Comparison of ENCODE assay signal across 25 cellular contexts in the genomic region with DNA sequence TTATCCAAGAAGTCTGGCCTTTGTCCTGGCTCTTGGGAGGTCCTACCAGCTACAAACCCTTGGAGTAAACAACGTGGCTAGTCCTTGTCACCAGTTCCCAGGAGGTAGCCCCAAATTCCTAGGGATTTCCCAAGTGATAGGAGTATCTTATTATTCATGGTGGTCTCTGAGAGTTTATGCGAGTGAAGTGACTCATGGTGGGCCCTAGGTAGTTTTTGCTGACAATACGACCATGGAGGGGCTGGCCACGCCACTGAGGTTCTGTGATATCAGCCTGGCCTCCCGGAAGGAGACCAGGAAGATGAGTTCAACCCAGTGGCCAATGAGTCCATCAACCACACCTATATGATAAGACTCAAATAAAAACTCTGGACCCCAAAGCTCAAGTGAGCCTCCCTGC. TPM values are rescaled to one million over a fixed set of nuclear protein-coding genes. Genes with fewer than 3 reads are reported as not detected.
DNase-seq lines count a peak whose midpoint lies in the region; ATAC-seq, FAIRE-seq and TF ChIP-seq lines count a peak whose summit lies in the region.
"Had no signal": no experiment of that assay in that cellular context is flagged by ENCODE, and none has a peak within 500 bp of the region (broad histone marks: within the 10 kb centered on the region; RNA-seq: fewer than 3 reads in every experiment).

No MANE protein-coding gene starts in this region.

- TF ChIP-seq CTCF in GM23338 (conservative IDR thresholded peaks at IDR 0.05; ENCODE audit: low read depth in 2 of 2) (no peak), K562 (IDR thresholded peaks at IDR 0.05 in 2 of 3, conservative IDR thresholded peaks at IDR 0.05 in 1 of 3; ENCODE audit: insufficient read depth in 2 of 3, low read depth in 1 of 3, low read length in 3 of 3) (no peak), neural progenitor cell (IDR thresholded peaks at IDR 0.05) (no peak), nephron progenitor cell (IDR thresholded peaks at IDR 0.05) (no peak), H9 (conservative IDR thresholded peaks at IDR 0.05) (no peak)

- no peak overlapping the region for H2BK15ac ChIP-seq in H9 (ENCODE audit: low read depth, low read length)

- H3F3A ChIP-seq in GM23338 (replicated peaks; ENCODE audit: low read depth): no peaks in the 10 kb centered on the region
- H3F3A ChIP-seq in neural progenitor cell (ENCODE audit: low read depth): no peaks in the 10 kb centered on the region

- no peaks in the 10 kb centered on the region for H3K9me1 ChIP-seq in K562 (ENCODE audit: control insufficient read depth, insufficient read depth, low read length)

- H3K4ac ChIP-seq in H9 (ENCODE audit: low read depth, low read length): no peak overlapping the region

- no peak overlapping the region for H2BK20ac ChIP-seq in H9 (ENCODE audit: low read depth, low read length, poor library complexity, severe bottlenecking)

- intact Hi-C loops in K562 (cut with micrococcal nuclease): loop anchor here (10.0 kb wide), 1 partner anchor 215 kb away; no protein-coding TSS in a partner anchor

- BruUV-seq in K562 (replicated peaks; lab: Mats Ljungman, UMichigan): no TSS peak

- H3K23me2 ChIP-seq in H9 (ENCODE audit: insufficient read length, low read depth, low read length, poor library complexity, severe bottlenecking): no peaks in the 10 kb centered on the region

- H3K27ac Mint-ChIP-seq in activated CD8-positive, alpha-beta memory T cell treated with anti-CD3 and anti-CD28 coated beads, Interleukin-2, amount 10 ng/mL, durations not matched to agents 7 days and 5 days: peak overlapping the region; percentile 1
- no peak overlapping the region for H3K27ac Mint-ChIP-seq in GM23338
- H3K27ac Mint-ChIP-seq in neural progenitor cell: no peak overlapping the region
- H3K27ac Mint-ChIP-seq in nephron progenitor cell: no peak overlapping the region
- H3K27ac Mint-ChIP-seq in H9: no peak overlapping the region
- H3K27ac Mint-ChIP-seq: CD14-positive monocyte; CD4-positive, alpha-beta T cell had no signal

- no peak for TF ChIP-seq POLR2A in K562 (conservative IDR thresholded peaks at IDR 0.05)

- H3K14ac ChIP-seq in H9 (ENCODE audit: insufficient read depth, low read length): no peak overlapping the region

- H3K79me2 ChIP-seq in GM23338 (replicated peaks; ENCODE audit: insufficient read depth) (no peaks in the 10 kb centered on the region), K562 (ENCODE audit: control insufficient read depth, insufficient read depth, low read length) (no peaks in the 10 kb centered on the region), neural progenitor cell (ENCODE audit: low read depth) (no peaks in the 10 kb centered on the region), H9 (ENCODE audit: insufficient read depth, low read length) (no peaks in the 10 kb centered on the region)

- peak overlapping the region; percentile 18; the same call in 1 of the 2 replicates for H2AFZ ChIP-seq in GM23338
- no peak overlapping the region for H2AFZ ChIP-seq in K562 (ENCODE audit: low read depth, low read length)
- H2AFZ ChIP-seq in neural progenitor cell (replicated peaks): no peak overlapping the region
- H2AFZ ChIP-seq in H9 (ENCODE audit: low read length): no peak overlapping the region

- H3K4me3 ChIP-seq in GM23338 (no peak overlapping the region), K562 (no peak overlapping the region), neural progenitor cell (no peak overlapping the region)
- H3K4me3 ChIP-seq: A549; BLaER1 treated with 17β-estradiol and CSF1 and Interleukin-3, amounts not matched to agents 10 nM and 100 nM; GM12878 had no signal

- no peak overlapping the region for H2BK120ac ChIP-seq in H9 (ENCODE audit: low read depth, low read length, poor library complexity, severe bottlenecking)

- peaks cover 2% of the 10 kb centered on the region; the same call in 1 of the 2 replicates for H3K9me2 ChIP-seq in GM23338 (ENCODE audit: insufficient read depth)

- FAIRE-seq in K562 (lab: Jason Lieb, UNC): no peak
- FAIRE-seq: A549, D721Med, GM12878, H1 had no signal

- peaks cover 1% of the 10 kb centered on the region for H3K36me3 Mint-ChIP-seq in activated CD8-positive, alpha-beta memory T cell treated with anti-CD3 and anti-CD28 coated beads, Interleukin-2, amount 10 ng/mL, durations not matched to agents 7 days and 5 days
- H3K36me3 Mint-ChIP-seq in GM23338 (ENCODE audit: low read depth): no peaks in the 10 kb centered on the region; the same call in 2 of the 3 replicates
- no peaks in the 10 kb centered on the region for H3K36me3 Mint-ChIP-seq in neural progenitor cell
- H3K36me3 Mint-ChIP-seq in nephron progenitor cell (ENCODE audit: low read depth): no peaks in the 10 kb centered on the region
- H3K36me3 Mint-ChIP-seq in H9 (ENCODE audit: insufficient read depth in 1 of 3, low read depth in 3 of 3): peaks cover 0 to 7% (median 0%) of the 10 kb centered on the region in 3 experiments; a peak in 3 of 7 replicates
- H3K36me3 Mint-ChIP-seq: CD14-positive monocyte; CD8-positive, alpha-beta memory T cell had no signal

- peaks cover 31% of the 10 kb centered on the region for H3K4me1 Mint-ChIP-seq in activated CD8-positive, alpha-beta memory T cell treated with anti-CD3 and anti-CD28 coated beads, Interleukin-2, amount 10 ng/mL, durations not matched to agents 7 days and 5 days
- peaks cover 7% of the 10 kb centered on the region; the same call in 1 of the 3 replicates for H3K4me1 Mint-ChIP-seq in GM23338
- H3K4me1 Mint-ChIP-seq in neural progenitor cell: peaks cover 10% of the 10 kb centered on the region
- no peaks in the 10 kb centered on the region for H3K4me1 Mint-ChIP-seq in nephron progenitor cell
- H3K4me1 Mint-ChIP-seq in H9: peaks cover 21 to 22% of the 10 kb centered on the region in 2 experiments
- H3K4me1 Mint-ChIP-seq: CD14-positive monocyte had no signal

- H3K9ac ChIP-seq in K562 (ENCODE audit: insufficient read depth in 1 of 2, low read depth in 2 of 2, low read length in 2 of 2) (no peak overlapping the region; a peak in 1 of 4 replicates), neural progenitor cell (no peak overlapping the region), H9 (ENCODE audit: extremely low read depth, insufficient read length, low read length) (no peak overlapping the region)
- H3K9ac ChIP-seq: BLaER1 treated with 17β-estradiol and CSF1 and Interleukin-3, amounts not matched to agents 10 nM and 100 nM had no signal

- H2BK5ac ChIP-seq in H9 (ENCODE audit: insufficient read length, low read length): no peak overlapping the region

- H3T11ph ChIP-seq in H9 (ENCODE audit: low read length): no peak overlapping the region

- no peak for ATAC-seq in activated CD8-positive, alpha-beta memory T cell treated with anti-CD3 and anti-CD28 coated beads, Interleukin-2, amount 10 ng/mL, durations not matched to agents 7 days and 5 days
- ATAC-seq in GM23338 (no peak), K562 (no peak)
- ATAC-seq: A549, GM12878, HCT116 had no signal

- H3K56ac ChIP-seq in H9 (ENCODE audit: insufficient read length, low read depth, low read length): no peak overlapping the region

- H3K27me3 Mint-ChIP-seq in activated CD8-positive, alpha-beta memory T cell treated with anti-CD3 and anti-CD28 coated beads, Interleukin-2, amount 10 ng/mL, durations not matched to agents 7 days and 5 days: no peaks in the 10 kb centered on the region
- peaks cover 14% of the 10 kb centered on the region for H3K27me3 Mint-ChIP-seq in GM23338 (ENCODE audit: insufficient read depth, low read depth, poor library complexity)
- peaks cover 6% of the 10 kb centered on the region for H3K27me3 Mint-ChIP-seq in neural progenitor cell (ENCODE audit: insufficient read depth, low read depth)
- peaks cover 17% of the 10 kb centered on the region for H3K27me3 Mint-ChIP-seq in nephron progenitor cell (ENCODE audit: low read depth, poor library complexity)
- no peaks in the 10 kb centered on the region; the same call in none of the 2 replicates for H3K27me3 Mint-ChIP-seq in H9 (ENCODE audit: low read depth)
- H3K27me3 Mint-ChIP-seq: CD4-positive, alpha-beta T cell had no signal

- no peak overlapping the region for H2BK12ac ChIP-seq in H9 (ENCODE audit: insufficient read length, low read depth, low read length)

- H3K36me3 ChIP-seq in GM23338 (ENCODE audit: insufficient read depth) (no peaks in the 10 kb centered on the region), K562 (ENCODE audit: control insufficient read depth, insufficient read depth, low read length) (no peaks in the 10 kb centered on the region), neural progenitor cell (no peaks in the 10 kb centered on the region)
- H3K36me3 ChIP-seq: BE2C; BLaER1 treated with 17β-estradiol and CSF1 and Interleukin-3, amounts not matched to agents 10 nM and 100 nM had no signal

- no peak overlapping the region for H4K5ac ChIP-seq in H9 (ENCODE audit: insufficient read length, low read depth, low read length)

- H3K4me2 ChIP-seq in GM23338: no peak overlapping the region
- no peak overlapping the region for H3K4me2 ChIP-seq in K562 (ENCODE audit: insufficient read depth, low read length)
- H3K4me2 ChIP-seq in neural progenitor cell: no peak overlapping the region
- H3K4me2 ChIP-seq in H9 (ENCODE audit: insufficient read depth, insufficient read length, low read length): no peak overlapping the region
- H3K4me2 ChIP-seq: A549; BLaER1 treated with 17β-estradiol and CSF1 and Interleukin-3, amounts not matched to agents 10 nM and 100 nM had no signal

- no peak overlapping the region for H3K23ac ChIP-seq in H9 (ENCODE audit: insufficient read length, low read depth, low read length)

- H3K27me3 ChIP-seq in GM23338 (ENCODE audit: insufficient read depth) (no peaks in the 10 kb centered on the region), K562 (ENCODE audit: control insufficient read depth in 2 of 2, insufficient read depth in 2 of 2, low read length in 2 of 2) (no peaks in the 10 kb centered on the region), neural progenitor cell (no peaks in the 10 kb centered on the region), H9 (ENCODE audit: insufficient read depth, low read length) (no peaks in the 10 kb centered on the region)
- H3K27me3 ChIP-seq: BE2C; BLaER1 treated with 17β-estradiol and CSF1 and Interleukin-3, amounts not matched to agents 10 nM and 100 nM had no signal

- CTCF ChIA-PET in activated CD8-positive, alpha-beta memory T cell treated with anti-CD3 and anti-CD28 coated beads, Interleukin-2, amount 10 ng/mL, durations not matched to agents 7 days and 5 days (lab: Charles Lee): interaction anchor here (1.0 kb wide), 1 partner anchor 78 kb away, joined by 3 read pairs; no protein-coding TSS in a partner anchor
- CTCF ChIA-PET in K562 (lab: Yijun Ruan, JAX; ENCODE audit: low intra/inter-chr PET ratio): no interaction called here

- no peak for TF ChIP-seq RAD21 in K562 (CRISPR knock-in tag; conservative IDR thresholded peaks at IDR 0.05 in 1 of 2, IDR thresholded peaks at IDR 0.05 in 1 of 2)

- TF ChIP-seq EP300 in K562 (IDR thresholded peaks at IDR 0.05; ENCODE audit: low read length): no peak

- no peak overlapping the region for H3K18ac ChIP-seq in H9 (ENCODE audit: insufficient read length, low read depth, low read length)

- H3K27ac ChIP-seq in GM23338 (ENCODE audit: low read depth) (no peak overlapping the region), K562 (ENCODE audit: extremely low read depth, low read depth, low read length) (no peak overlapping the region), neural progenitor cell (no peak overlapping the region), H9 (ENCODE audit: insufficient read length, low read depth, low read length) (no peak overlapping the region)
- H3K27ac ChIP-seq: A549; BLaER1 treated with 17β-estradiol and CSF1 and Interleukin-3, amounts not matched to agents 10 nM and 100 nM had no signal

- no peak overlapping the region for H4K8ac ChIP-seq in H9 (replicated peaks; ENCODE audit: insufficient read length, low read depth, low read length)

- no peaks in the 10 kb centered on the region for H3K4me1 ChIP-seq in GM23338 (ENCODE audit: insufficient read depth)
- H3K4me1 ChIP-seq in K562 (replicated peaks in 1 of 2; ENCODE audit: control insufficient read depth in 2 of 2, insufficient read depth in 2 of 2, low read length in 2 of 2): peaks cover 49 to 50% of the 10 kb centered on the region in 2 experiments; a peak in 4 of 5 replicates
- no peaks in the 10 kb centered on the region for H3K4me1 ChIP-seq in neural progenitor cell
- H3K4me1 ChIP-seq in H9 (ENCODE audit: insufficient read depth, low read length): no peaks in the 10 kb centered on the region
- H3K4me1 ChIP-seq: BE2C had no signal

- no peaks in the 10 kb centered on the region for H4K20me1 ChIP-seq in GM23338 (replicated peaks; ENCODE audit: insufficient read depth)
- H4K20me1 ChIP-seq in K562 (replicated peaks; ENCODE audit: control insufficient read depth, insufficient read depth, low read length): no peaks in the 10 kb centered on the region
- H4K20me1 ChIP-seq in neural progenitor cell (ENCODE audit: low read depth): no peaks in the 10 kb centered on the region
- H4K20me1 ChIP-seq in H9 (ENCODE audit: control insufficient read depth, insufficient read depth, insufficient read length): no peaks in the 10 kb centered on the region
- H4K20me1 ChIP-seq: BLaER1 treated with 17β-estradiol and CSF1 and Interleukin-3, amounts not matched to agents 10 nM and 100 nM had no signal

- peaks cover 2% of the 10 kb centered on the region for H3K9me3 Mint-ChIP-seq in activated CD8-positive, alpha-beta memory T cell treated with anti-CD3 and anti-CD28 coated beads, Interleukin-2, amount 10 ng/mL, durations not matched to agents 7 days and 5 days (ENCODE audit: low read depth)
- H3K9me3 Mint-ChIP-seq in GM23338 (no peaks in the 10 kb centered on the region; the same call in 2 of the 3 replicates), neural progenitor cell (no peaks in the 10 kb centered on the region), nephron progenitor cell (no peaks in the 10 kb centered on the region), H9 (peaks cover 0 to 7% of the 10 kb centered on the region in 2 experiments; a peak in 3 of 5 replicates)
- H3K9me3 Mint-ChIP-seq: CD4-positive, alpha-beta T cell; CD8-positive, alpha-beta memory T cell had no signal

- in situ Hi-C loops in K562 (cut with MboI): no loop called here

- no peaks in the 10 kb centered on the region for H3K79me1 ChIP-seq in H9 (ENCODE audit: insufficient read depth, low read depth, low read length, poor library complexity, severe bottlenecking)

- DNase-seq in activated CD8-positive, alpha-beta memory T cell treated with anti-CD3 and anti-CD28 coated beads, Interleukin-2, amount 10 ng/mL, durations not matched to agents 7 days and 5 days: no peak
- no peak for DNase-seq in activated CD8-positive, alpha-beta memory T cell treated with anti-CD3 and anti-CD28 coated beads, Interleukin-2, amount 50 U/mL, for 48 hours
- DNase-seq in GM23338 (ENCODE audit: low spot score) (no peak), K562 (ENCODE audit: extremely low read depth in 1 of 4, low spot score in 3 of 4) (no peak), neural progenitor cell (ENCODE audit: low spot score) (no peak), nephron progenitor cell (no peak), H9 (no peak)
- DNase-seq: 8988T; ACHN; AML-193; BE2C; CD4-positive, alpha-beta T cell; CD8-positive, alpha-beta memory T cell; DMS 273 treated with DMSO at 0.1 percent for 48 hours; DMS79; EL; GDM1 had no signal

- H4K91ac ChIP-seq in H9 (ENCODE audit: insufficient read length, low read depth, low read length): no peak overlapping the region

- no peak overlapping the region for H2AK5ac ChIP-seq in H9 (ENCODE audit: insufficient read length, low read length)

- H3K9me3 ChIP-seq in K562 (replicated peaks; ENCODE audit: control insufficient read depth, insufficient read depth, low read depth, low read length) (no peaks in the 10 kb centered on the region), neural progenitor cell (ENCODE audit: low read depth) (no peaks in the 10 kb centered on the region), H9 (ENCODE audit: control insufficient read depth, low read depth, low read length) (no peaks in the 10 kb centered on the region)
- H3K9me3 ChIP-seq: A549, BE2C had no signal

- 62% methylated on average over 5 of the region's 5 CpGs for WGBS in K562 (ENCODE audit: insufficient coverage, low coverage, missing lambda C conversion rate)
- WGBS in H9 (ENCODE audit: extremely low coverage, insufficient read length, low lambda C conversion rate): no CpG with 5 or more reads among the region's 5 CpGs

- no peak overlapping the region for H3K4me3 Mint-ChIP-seq in activated CD8-positive, alpha-beta memory T cell treated with anti-CD3 and anti-CD28 coated beads, Interleukin-2, amount 10 ng/mL, durations not matched to agents 7 days and 5 days
- H3K4me3 Mint-ChIP-seq in GM23338 (no peak overlapping the region), neural progenitor cell (peak overlapping the region; percentile 43), nephron progenitor cell (no peak overlapping the region), H9 (no peak overlapping the region)
- H3K4me3 Mint-ChIP-seq: CD14-positive monocyte; CD4-positive, alpha-beta T cell; CD8-positive, alpha-beta memory T cell had no signal

- POLR2A ChIA-PET in K562 (lab: Yijun Ruan, JAX): interaction anchor here (0.7 to 1.0 kb wide), 3 partner anchors 9 to 382 kb away, joined by 3 to 4 read pairs (median 4); a partner anchor contains a TSS

RNA-seq across cellular contexts. Expression of a gene that starts 3.6 kb away (rescaled TPM):
- total RNA-seq in activated CD8-positive, alpha-beta memory T cell treated with anti-CD3 and anti-CD28 coated beads, Interleukin-2, amount 10 ng/mL, durations not matched to agents 7 days and 5 days: 1 to 10 TPM in 1 of 2 experiments, under 1 TPM in 1; 0.53 to 2.5 TPM
- total RNA-seq in GM23338 (2014; rRNA removed; shearing (Covaris generic)): not detected in 2 replicates
- polyA plus RNA-seq in GM23338 (2016; fragmentation: Nextera tagmentation; extraction: Ambion mirVana): not detected in 2 replicates
- not detected in 2 replicates for total RNA-seq in K562 (2011; cell fraction: chromatin; rRNA removed; ENCODE audit: low replicate concordance)
- total RNA-seq in K562 (2011; cell fraction: nucleolus; rRNA removed): not detected in 2 replicates
- total RNA-seq in K562 (2011; cell fraction: nucleoplasm; rRNA removed): not detected in 2 replicates
- total RNA-seq in K562 (2014; rRNA removed): not detected in 2 replicates
- total RNA-seq in K562 (2014; rRNA removed; fragmentation: Illumina TruSeq; extraction: Trizol): not detected in 2 replicates
- total RNA-seq in K562 (2015; rRNA removed; fragmentation: Illumina TruSeq; extraction: Trizol): not detected in 2 replicates
- total RNA-seq in K562 (2021): not detected in 2 replicates
- polyA plus RNA-seq in K562 (2011; rRNA removed): not detected in 2 replicates
- polyA plus RNA-seq in K562 (2011; cell fraction: cytosol; rRNA removed): 0.49 TPM in 1 of 2 replicates, not detected in the other
- polyA plus RNA-seq in K562 (2011; cell fraction: nucleus; rRNA removed): not detected in 2 replicates
- not detected in 2 replicates for polyA plus RNA-seq in K562 (2012)
- polyA plus RNA-seq in K562 (2014; fragmentation: Illumina TruSeq; extraction: Trizol): not detected in 2 replicates
- under 1 TPM; 0.22 to 0.62 TPM for polyA plus RNA-seq in K562 (2014; fragmentation: Nextera tagmentation; extraction: Ambion mirVana)
- not detected in 2 replicates for polyA plus RNA-seq in K562 (2014; rRNA removed)
- polyA minus RNA-seq in K562 (2011; rRNA and poly(A)+ RNA removed): not detected in 2 replicates
- not detected in 2 replicates for polyA minus RNA-seq in K562 (2011; cell fraction: cytosol; rRNA and poly(A)+ RNA removed)
- not detected in 2 replicates for polyA minus RNA-seq in K562 (2011; cell fraction: nucleus; rRNA and poly(A)+ RNA removed)
- not detected in 2 replicates for total RNA-seq in neural progenitor cell (ENCODE audit: low replicate concordance)
- not detected in 2 replicates for total RNA-seq in H9 (2021)
- total RNA-seq: CD4-positive, alpha-beta T cell; GM12878; H1; H7 had no signal
- polyA plus RNA-seq: A549; CD14-positive monocyte; CD8-positive, alpha-beta memory T cell; H1 had no signal

RNA-seq across cellular contexts. Expression of a gene that starts 12.2 kb away (rescaled TPM):
- total RNA-seq in activated CD8-positive, alpha-beta memory T cell treated with anti-CD3 and anti-CD28 coated beads, Interleukin-2, amount 10 ng/mL, durations not matched to agents 7 days and 5 days: 100 to 1,000 TPM in 1 of 2 experiments, 1 to 10 TPM in 1; 4.8 to 119 TPM
- total RNA-seq in GM23338 (2014; rRNA removed; shearing (Covaris generic)): not detected in 2 replicates
- polyA plus RNA-seq in GM23338 (2016; fragmentation: Nextera tagmentation; extraction: Ambion mirVana) (not detected in 2 replicates), K562 (2011; rRNA removed) (0.04 TPM in 1 of 2 replicates, not detected in the other), K562 (2014; fragmentation: Illumina TruSeq; extraction: Trizol) (not detected in 2 replicates), K562 (2014; fragmentation: Nextera tagmentation; extraction: Ambion mirVana) (not detected), K562 (2014; rRNA removed) (not detected in 2 replicates)
- not detected in 2 replicates for total RNA-seq in K562 (2011; cell fraction: chromatin; rRNA removed; ENCODE audit: low replicate concordance)
- not detected in 2 replicates for total RNA-seq in K562 (2011; cell fraction: nucleolus; rRNA removed)
- not detected in 2 replicates for total RNA-seq in K562 (2011; cell fraction: nucleoplasm; rRNA removed)
- total RNA-seq in K562 (2014; rRNA removed) (not detected in 2 replicates), K562 (2014; rRNA removed; fragmentation: Illumina TruSeq; extraction: Trizol) (not detected in 2 replicates), K562 (2015; rRNA removed; fragmentation: Illumina TruSeq; extraction: Trizol) (not detected in 2 replicates), K562 (2021) (not detected in 2 replicates), neural progenitor cell (ENCODE audit: low replicate concordance) (not detected in 2 replicates), H9 (2021) (not detected in 2 replicates)
- polyA plus RNA-seq in K562 (2011; cell fraction: cytosol; rRNA removed): not detected in 2 replicates
- polyA plus RNA-seq in K562 (2011; cell fraction: nucleus; rRNA removed): not detected in 2 replicates
- polyA plus RNA-seq in K562 (2012): 0.10 TPM in 1 of 2 replicates, not detected in the other
- not detected in 2 replicates for polyA minus RNA-seq in K562 (2011; rRNA and poly(A)+ RNA removed)
- not detected in 2 replicates for polyA minus RNA-seq in K562 (2011; cell fraction: cytosol; rRNA and poly(A)+ RNA removed)
- polyA minus RNA-seq in K562 (2011; cell fraction: nucleus; rRNA and poly(A)+ RNA removed): not detected in 2 replicates
- total RNA-seq: H1, H7 had no signal
- polyA plus RNA-seq: CD14-positive monocyte; CD8-positive, alpha-beta memory T cell; H1 had no signal
